In genomic region chr3:197802505-197803459, GRCh38 we compare ENCODE assay signal across 10 cellular contexts. TPM values are rescaled to one million over a fixed set of nuclear protein-coding genes. Genes with fewer than 3 reads are reported as not detected.
DNase-seq lines count a peak whose midpoint lies in the region; ATAC-seq and TF ChIP-seq lines count a peak whose summit lies in the region.
"Had no signal": no experiment of that assay in that cellular context is flagged by ENCODE, and none has a peak within 500 bp of the region (broad histone marks: within the 10 kb centered on the region; RNA-seq: fewer than 3 reads in every experiment).

No MANE protein-coding gene starts in this region.

- intact Hi-C loops in HCT116 (cut with micrococcal nuclease): no loop called here

- no peaks in the 10 kb centered on the region for H3K27me3 Mint-ChIP-seq in CD4-positive, CD25-positive, alpha-beta regulatory T cell
- no peaks in the 10 kb centered on the region for H3K27me3 Mint-ChIP-seq in activated naive CD8-positive, alpha-beta T cell

- H3K9me3 ChIP-seq in CD4-positive, CD25-positive, alpha-beta regulatory T cell (ENCODE audit: control insufficient read depth in 2 of 2, low read length in 2 of 2): no peaks in the 10 kb centered on the region
- no peaks in the 10 kb centered on the region for H3K9me3 ChIP-seq in HCT116 (ENCODE audit: control insufficient read depth in 1 of 2, insufficient read depth in 1 of 2, low read depth in 1 of 2, low read length in 2 of 2)
- H3K9me3 ChIP-seq in mesenchymal stem cell (ENCODE audit: control insufficient read depth, low read length): no peaks in the 10 kb centered on the region

- H3K18ac ChIP-seq in mesenchymal stem cell (ENCODE audit: low read depth in 1 of 2, low read length in 2 of 2): no peak overlapping the region

- TF ChIP-seq POLR2A in HCT116 (IDR thresholded peaks at IDR 0.05; ENCODE audit: borderline replicate concordance, extremely low read depth, insufficient read depth, insufficient read length): no peak

- peak overlapping the region in 1 of 4 donors; percentile 22 for H3K4me3 Mint-ChIP-seq in CD4-positive, CD25-positive, alpha-beta regulatory T cell
- H3K4me3 Mint-ChIP-seq in activated naive CD8-positive, alpha-beta T cell: no peak overlapping the region

- BruUV-seq in HCT116 (replicated peaks; lab: Mats Ljungman, UMichigan): no TSS peak

- peaks cover 8% of the 10 kb centered on the region for H3K36me3 Mint-ChIP-seq in CD4-positive, CD25-positive, alpha-beta regulatory T cell
- peaks cover 2% of the 10 kb centered on the region for H3K36me3 Mint-ChIP-seq in activated naive CD8-positive, alpha-beta T cell

- no peak overlapping the region for H3K27ac ChIP-seq in CD4-positive, CD25-positive, alpha-beta regulatory T cell (ENCODE audit: insufficient read depth, low read length, poor library complexity, severe bottlenecking)
- H3K27ac ChIP-seq in HCT116 (ENCODE audit: low read depth, low read length): no peak overlapping the region
- H3K27ac ChIP-seq in mesenchymal stem cell (ENCODE audit: low read length, poor library complexity, severe bottlenecking): no peak overlapping the region
- H3K27ac ChIP-seq: parathyroid adenoma had no signal

- no peak for ATAC-seq in CD4-positive, CD25-positive, alpha-beta regulatory T cell (ENCODE audit: low read depth in 2 of 2)
- peak; percentile 53; the same call in 1 of the 2 replicates for ATAC-seq in HCT116
- no peak for ATAC-seq in GM19395 (IDR thresholded peaks at IDR 0.05; ENCODE audit: unreplicated experiment)
- no peak for ATAC-seq in GM18858 (IDR thresholded peaks at IDR 0.05; ENCODE audit: unreplicated experiment)
- ATAC-seq in GM18517 (IDR thresholded peaks at IDR 0.05; ENCODE audit: unreplicated experiment): no peak

- H2BK12ac ChIP-seq in mesenchymal stem cell (ENCODE audit: low read length in 2 of 2): no peak overlapping the region

- peak in 1 of 3 experiments; percentile 31; a peak in 1 of 6 replicates for TF ChIP-seq CTCF in HCT116 (IDR thresholded peaks at IDR 0.05 in 2 of 3, conservative IDR thresholded peaks at IDR 0.05 in 1 of 3; ENCODE audit: borderline replicate concordance in 1 of 3, insufficient read depth in 1 of 3, low read depth in 2 of 3, low read length in 2 of 3)

- H2BK5ac ChIP-seq in mesenchymal stem cell (ENCODE audit: low read depth, low read length, poor library complexity, severe bottlenecking): no peak overlapping the region

- no peaks in the 10 kb centered on the region for H3K9me2 ChIP-seq in HCT116 (ENCODE audit: insufficient read depth)

- H3K79me1 ChIP-seq in mesenchymal stem cell (replicated peaks; ENCODE audit: low read length, poor library complexity, severe bottlenecking): peaks cover 5% of the 10 kb centered on the region

- no peak overlapping the region for H3K4ac ChIP-seq in mesenchymal stem cell (ENCODE audit: low read depth in 1 of 2, low read length in 2 of 2)

- 86% methylated on average over 8 of the region's 9 CpGs for WGBS in mesenchymal stem cell

- H2AK5ac ChIP-seq in mesenchymal stem cell (ENCODE audit: low read length, severe bottlenecking): no peak overlapping the region

- H2AFZ ChIP-seq in HCT116 (ENCODE audit: low read depth, low read length, poor library complexity, severe bottlenecking) (no peak overlapping the region), mesenchymal stem cell (ENCODE audit: low read depth, low read length) (no peak overlapping the region)
- H2AFZ ChIP-seq: parathyroid adenoma had no signal

- TF ChIP-seq RAD21 in HCT116 (IDR thresholded peaks at IDR 0.05; ENCODE audit: low read depth): peak; percentile 23; the same call in 1 of the 2 replicates

- peaks cover 19% of the 10 kb centered on the region for H3K4me1 ChIP-seq in CD4-positive, CD25-positive, alpha-beta regulatory T cell (ENCODE audit: control insufficient read depth, insufficient read depth, low read length, poor library complexity, severe bottlenecking)
- no peaks in the 10 kb centered on the region for H3K4me1 ChIP-seq in HCT116 (ENCODE audit: control insufficient read depth in 1 of 2, insufficient read depth in 2 of 2, low read length in 2 of 2)
- H3K4me1 ChIP-seq in mesenchymal stem cell (ENCODE audit: control insufficient read depth, insufficient read depth, low read depth, low read length): peaks cover 3% of the 10 kb centered on the region
- H3K4me1 ChIP-seq: parathyroid adenoma had no signal

- no peak overlapping the region for H3K9ac ChIP-seq in HCT116 (ENCODE audit: low read length)
- H3K9ac ChIP-seq in mesenchymal stem cell (ENCODE audit: low read length): peak overlapping the region; percentile 55
- H3K9ac ChIP-seq: parathyroid adenoma had no signal

- RAD21 ChIA-PET in HCT116 (lab: Charles Lee; ENCODE audit: low non-redundant PET in 1 of 2, low total read pairs in 2 of 2, uncharacterized antibody in 2 of 2, unreplicated experiment in 2 of 2): no interaction called here

- no peak overlapping the region for H4K91ac ChIP-seq in mesenchymal stem cell (ENCODE audit: low read length)

- H3K14ac ChIP-seq in mesenchymal stem cell (ENCODE audit: low read length in 2 of 2): no peak overlapping the region

- H3K36me3 ChIP-seq in CD4-positive, CD25-positive, alpha-beta regulatory T cell (ENCODE audit: control insufficient read depth, insufficient read depth, low read length): peaks cover 2% of the 10 kb centered on the region
- no peaks in the 10 kb centered on the region for H3K36me3 ChIP-seq in HCT116 (ENCODE audit: control insufficient read depth in 1 of 2, insufficient read depth in 2 of 2, low read length in 2 of 2)
- H3K36me3 ChIP-seq in mesenchymal stem cell (ENCODE audit: control insufficient read depth in 1 of 2, insufficient read depth in 2 of 2, low read depth in 1 of 2, low read length in 2 of 2): no peaks in the 10 kb centered on the region

- peak in 2 of 3 donors; percentile 11 to 15 for DNase-seq in CD4-positive, CD25-positive, alpha-beta regulatory T cell
- DNase-seq in HCT116 (ENCODE audit: low read depth, low spot score): no peak
- no peak for DNase-seq in mesenchymal stem cell
- DNase-seq in SIG-M5 treated with dmso at 0.1 percent for 504 hours (lab: John Stamatoyannopoulos, UW; ENCODE audit: unreplicated experiment): no peak
- DNase-seq: hypothalamus had no signal

- H3K79me2 ChIP-seq in HCT116 (ENCODE audit: insufficient read depth, low read length): peaks cover 54% of the 10 kb centered on the region

- H2BK15ac ChIP-seq in mesenchymal stem cell (ENCODE audit: low read depth, poor library complexity, severe bottlenecking): no peak overlapping the region

- H3K9me3 Mint-ChIP-seq in CD4-positive, CD25-positive, alpha-beta regulatory T cell: no peaks in the 10 kb centered on the region
- no peaks in the 10 kb centered on the region for H3K9me3 Mint-ChIP-seq in activated naive CD8-positive, alpha-beta T cell (ENCODE audit: low read depth)

- no peak overlapping the region for H3K4me3 ChIP-seq in CD4-positive, CD25-positive, alpha-beta regulatory T cell (ENCODE audit: low read depth, low read length)
- H3K4me3 ChIP-seq in HCT116 (replicated peaks in 1 of 2; ENCODE audit: low read depth in 1 of 2, low read length in 2 of 2) (no peak overlapping the region), mesenchymal stem cell (ENCODE audit: insufficient read depth in 1 of 2, low read depth in 1 of 2, low read length in 2 of 2) (no peak overlapping the region)

- H3K4me2 ChIP-seq in HCT116 (ENCODE audit: low read length) (no peak overlapping the region), mesenchymal stem cell (ENCODE audit: low read length, poor library complexity, severe bottlenecking) (no peak overlapping the region)

- H3K27me3 ChIP-seq in CD4-positive, CD25-positive, alpha-beta regulatory T cell (ENCODE audit: control insufficient read depth, insufficient read depth, low read length): no peaks in the 10 kb centered on the region
- no peaks in the 10 kb centered on the region for H3K27me3 ChIP-seq in HCT116 (ENCODE audit: insufficient read depth, low read length)
- no peaks in the 10 kb centered on the region for H3K27me3 ChIP-seq in mesenchymal stem cell (ENCODE audit: control insufficient read depth in 1 of 2, insufficient read depth in 1 of 2, low read length in 2 of 2)

- no peak overlapping the region for H2BK120ac ChIP-seq in mesenchymal stem cell (ENCODE audit: low read depth, low read length)

- no peaks in the 10 kb centered on the region for H4K20me1 ChIP-seq in HCT116 (ENCODE audit: insufficient read depth)

- H4K8ac ChIP-seq in mesenchymal stem cell (ENCODE audit: low read length): no peak overlapping the region

- H3K23ac ChIP-seq in mesenchymal stem cell (ENCODE audit: low read length in 2 of 2): no peak overlapping the region

- peaks cover 32 to 62% (median 50%) of the 10 kb centered on the region in 4 donors for H3K4me1 Mint-ChIP-seq in CD4-positive, CD25-positive, alpha-beta regulatory T cell
- peaks cover 53% of the 10 kb centered on the region for H3K4me1 Mint-ChIP-seq in activated naive CD8-positive, alpha-beta T cell (ENCODE audit: low read depth)

- POLR2A ChIA-PET in HCT116 (lab: Charles Lee): no interaction called here

- CTCF ChIA-PET in HCT116 (lab: Charles Lee): interaction anchor here (1.0 to 1.8 kb wide), 3 partner anchors 14 to 204 kb away, joined by 3 to 4 read pairs (median 3); no protein-coding TSS in a partner anchor

- H3K27ac Mint-ChIP-seq in CD4-positive, CD25-positive, alpha-beta regulatory T cell: peak overlapping the region in 2 of 3 donors; percentile 62 to 67
- peak overlapping the region; percentile 61 for H3K27ac Mint-ChIP-seq in activated naive CD8-positive, alpha-beta T cell

TF ChIP-seq in HCT116, 20 proteins besides CTCF, POLR2A, EP300 and RAD21:
- no peak for TF ChIP-seq ZFX (IDR thresholded peaks at IDR 0.05)
- no peak for TF ChIP-seq EZH2phosphoT487 (IDR thresholded peaks at IDR 0.05; ENCODE audit: borderline replicate concordance)
TF ChIP-seq in HCT116: peak in this region for 0.

RNA-seq across cellular contexts. Expression of gene LRCH3, which starts 11.7 kb away (rescaled TPM):
- total RNA-seq in CD4-positive, CD25-positive, alpha-beta regulatory T cell: 66.1 TPM
- 10 to 100 TPM; 12.2 to 19.6 (median 16.1) TPM for polyA plus RNA-seq in CD4-positive, CD25-positive, alpha-beta regulatory T cell
- total RNA-seq in HCT116 (2021; ENCODE audit: unreplicated experiment): 38.1 TPM
- polyA plus RNA-seq in HCT116 (2012): 11.2 and 19.6 TPM in 2 replicates
- polyA plus RNA-seq in mesenchymal stem cell (2013, experiment 1 of 2): 26.9 TPM
- polyA plus RNA-seq in mesenchymal stem cell (2013, experiment 2 of 2): 26.2 TPM

RNA-seq across cellular contexts. Expression of gene FYTTD1, which starts 53.1 kb away (rescaled TPM):
- 42.2 TPM for total RNA-seq in CD4-positive, CD25-positive, alpha-beta regulatory T cell
- 10 to 100 TPM; 75.5 to 91.0 (median 85.8) TPM for polyA plus RNA-seq in CD4-positive, CD25-positive, alpha-beta regulatory T cell
- 70.7 TPM for total RNA-seq in HCT116 (2021; ENCODE audit: unreplicated experiment)
- polyA plus RNA-seq in HCT116 (2012): 16.1 and 24.0 TPM in 2 replicates
- 55.2 TPM for polyA plus RNA-seq in mesenchymal stem cell (2013, experiment 1 of 2)
- 56.7 TPM for polyA plus RNA-seq in mesenchymal stem cell (2013, experiment 2 of 2)

Comparison
In these comparisons a context has a peak if more than half of its experiments do, and no peak if none do; other contexts are left out.
1. DNase-seq: peak in CD4-positive, CD25-positive, alpha-beta regulatory T cell (2 of 3); none in HCT116 (single experiment), mesenchymal stem cell (single experiment) and SIG-M5 treated with dmso at 0.1 percent for 504 hours (single experiment).